ENCODE assay signal across 17 cellular contexts in genomic region chr15:80958818-80959495, GRCh38. TPM values are rescaled to one million over a fixed set of nuclear protein-coding genes. Genes with fewer than 3 reads are reported as not detected.
DNase-seq lines count a peak whose midpoint lies in the region; ATAC-seq and TF ChIP-seq lines count a peak whose summit lies in the region.
"Had no signal": no experiment of that assay in that cellular context is flagged by ENCODE, and none has a peak within 500 bp of the region (broad histone marks: within the 10 kb centered on the region; RNA-seq: fewer than 3 reads in every experiment).

No MANE protein-coding gene starts in this region.

- H3K27ac Mint-ChIP-seq in activated CD8-positive, alpha-beta T cell treated with anti-CD3 and anti-CD28 coated beads, Interleukin-2, amount 10 ng/mL, durations not matched to agents 7 days and 5 days = no peak overlapping the region
- H3K27ac Mint-ChIP-seq: B cell; CD8-positive, alpha-beta T cell; GM23338; HFFc6 had no signal

- TF ChIP-seq CTCF in right atrium auricular region (IDR thresholded peaks at IDR 0.05) (no peak), heart right ventricle (IDR thresholded peaks at IDR 0.05) (no peak), fibroblast of the aortic adventitia (IDR thresholded peaks at IDR 0.05; ENCODE audit: insufficient read depth, low read length) (no peak)

- H3K27ac ChIP-seq in right atrium auricular region (no peak overlapping the region), heart right ventricle (no peak overlapping the region)
- H3K27ac ChIP-seq: BLaER1 treated with 17β-estradiol and CSF1 and Interleukin-3, amounts not matched to agents 10 nM and 100 nM had no signal

- H3K9me3 Mint-ChIP-seq in activated CD8-positive, alpha-beta T cell treated with anti-CD3 and anti-CD28 coated beads, Interleukin-2, amount 10 ng/mL, durations not matched to agents 7 days and 5 days (ENCODE audit: insufficient read depth) = no peaks in the 10 kb centered on the region
- H3K9me3 Mint-ChIP-seq: CD8-positive, alpha-beta T cell had no signal

- no peak for ATAC-seq in heart right ventricle
- ATAC-seq in sciatic nerve = no peak
- ATAC-seq in activated CD8-positive, alpha-beta T cell treated with anti-CD3 and anti-CD28 coated beads, Interleukin-2, amount 10 ng/mL, durations not matched to agents 7 days and 5 days = no peak
- no peak for ATAC-seq in GM21515 (IDR thresholded peaks at IDR 0.05; ENCODE audit: unreplicated experiment)
- ATAC-seq: CD8-positive, alpha-beta T cell; GM12878; GM23338; HCT116 had no signal

- H3K4me3 ChIP-seq in right atrium auricular region (no peak overlapping the region), heart right ventricle (no peak overlapping the region), fibroblast of the aortic adventitia (ENCODE audit: low read depth, low read length) (no peak overlapping the region)
- H3K4me3 ChIP-seq: BLaER1 treated with 17β-estradiol and CSF1 and Interleukin-3, amounts not matched to agents 10 nM and 100 nM; GM12878; GM23338 had no signal

- no peaks in the 10 kb centered on the region for H3K27me3 Mint-ChIP-seq in activated CD8-positive, alpha-beta T cell treated with anti-CD3 and anti-CD28 coated beads, Interleukin-2, amount 10 ng/mL, durations not matched to agents 7 days and 5 days (ENCODE audit: low read depth)
- H3K27me3 Mint-ChIP-seq: B cell had no signal

- no peaks in the 10 kb centered on the region for H3K4me1 ChIP-seq in right atrium auricular region
- H3K4me1 ChIP-seq in heart right ventricle = peaks cover 0 to 11% (median 0%) of the 10 kb centered on the region in 9 donors

- no peaks in the 10 kb centered on the region for H3K27me3 ChIP-seq in right atrium auricular region
- H3K27me3 ChIP-seq in heart right ventricle = no peaks in the 10 kb centered on the region
- H3K27me3 ChIP-seq: BLaER1 treated with 17β-estradiol and CSF1 and Interleukin-3, amounts not matched to agents 10 nM and 100 nM had no signal

- intact Hi-C loops in heart right ventricle (cut with DNase I) (loop anchor here in 2 of 10 donors (10.0 kb wide), 2 partner anchors 164 to 494 kb away; no protein-coding TSS in a partner anchor), sciatic nerve (cut with DNase I) (no loop called here)

- CTCF ChIA-PET in activated CD8-positive, alpha-beta T cell treated with anti-CD3 and anti-CD28 coated beads, Interleukin-2, amount 10 ng/mL, durations not matched to agents 7 days and 5 days (lab: Charles Lee) = interaction anchor here (5.5 kb wide), 1 partner anchor 11 kb away, joined by 34 read pairs; no protein-coding TSS in a partner anchor

- POLR2A ChIA-PET in activated CD8-positive, alpha-beta T cell treated with anti-CD3 and anti-CD28 coated beads, Interleukin-2, amount 10 ng/mL, durations not matched to agents 7 days and 5 days (lab: Charles Lee) = no interaction called here

- H3K9me3 ChIP-seq in right atrium auricular region (no peaks in the 10 kb centered on the region), heart right ventricle (peaks cover 0 to 8% (median 0%) of the 10 kb centered on the region in 11 donors)

- H3K36me3 Mint-ChIP-seq in activated CD8-positive, alpha-beta T cell treated with anti-CD3 and anti-CD28 coated beads, Interleukin-2, amount 10 ng/mL, durations not matched to agents 7 days and 5 days (ENCODE audit: low read depth) = peaks cover 41% of the 10 kb centered on the region

- H3K4me1 Mint-ChIP-seq in activated CD8-positive, alpha-beta T cell treated with anti-CD3 and anti-CD28 coated beads, Interleukin-2, amount 10 ng/mL, durations not matched to agents 7 days and 5 days (ENCODE audit: low read depth) = peaks cover 16% of the 10 kb centered on the region
- H3K4me1 Mint-ChIP-seq: B cell had no signal

- H3K4me3 Mint-ChIP-seq in activated CD8-positive, alpha-beta T cell treated with anti-CD3 and anti-CD28 coated beads, Interleukin-2, amount 10 ng/mL, durations not matched to agents 7 days and 5 days = no peak overlapping the region
- H3K4me3 Mint-ChIP-seq: B cell; CD8-positive, alpha-beta T cell; GM23338; HFFc6 had no signal

- WGBS in heart right ventricle, 2 donors = 98 to 99% methylated on average over 9 of the region's 9 CpGs

- H3K36me3 ChIP-seq in right atrium auricular region (peaks cover 7% of the 10 kb centered on the region), heart right ventricle (peaks cover 0 to 35% (median 13%) of the 10 kb centered on the region in 9 donors)

- peak; percentile 11 for DNase-seq in right atrium auricular region (ENCODE audit: low spot score)
- DNase-seq in heart right ventricle = no peak
- peak; percentile 29 for DNase-seq in fibroblast of the aortic adventitia (ENCODE audit: low read depth)
- DNase-seq in sciatic nerve (ENCODE audit: low spot score) = peak; percentile 32
- DNase-seq in activated naive CD4-positive, alpha-beta T cell treated with Interleukin-2 at 50 U/mL for 16 hours = no peak
- no peak for DNase-seq in activated CD8-positive, alpha-beta T cell treated with anti-CD3 and anti-CD28 coated beads, Interleukin-2, amount 10 ng/mL, durations not matched to agents 7 days and 5 days
- DNase-seq: Calu3; CD8-positive, alpha-beta T cell; DMS79 treated with DMSO at 0.1 percent for 48 hours; H7; HFFc6 had no signal

RNA-seq across cellular contexts. Expression of gene MESD, which starts 30.7 kb away (rescaled TPM):
- total RNA-seq in right atrium auricular region = 10 to 100 TPM; 11.3 to 14.5 TPM
- 10 to 100 TPM; 11.1 to 17.6 (median 15.2) TPM for total RNA-seq in heart right ventricle
- 10 to 100 TPM; 13.4 TPM for polyA plus RNA-seq in heart right ventricle
- total RNA-seq in fibroblast of the aortic adventitia (ENCODE audit: low replicate concordance) = 18.9 and 25.8 TPM in 2 replicates
- total RNA-seq in sciatic nerve = 35.3 TPM
- 10 to 100 TPM; 27.0 to 27.4 TPM for total RNA-seq in activated CD8-positive, alpha-beta T cell treated with anti-CD3 and anti-CD28 coated beads, Interleukin-2, amount 10 ng/mL, durations not matched to agents 7 days and 5 days

RNA-seq across cellular contexts. Expression of gene TLNRD1, which starts 41.8 kb away (rescaled TPM):
- total RNA-seq in right atrium auricular region (10 to 100 TPM; 10.0 to 26.1 TPM), heart right ventricle (10 to 100 TPM in 2 of 10 donors, 1 to 10 TPM in 8; 4.3 to 19.4 (median 6.3) TPM), fibroblast of the aortic adventitia (ENCODE audit: low replicate concordance) (9.3 and 10.5 TPM in 2 replicates), sciatic nerve (14.0 TPM)
- 1 to 10 TPM; 5.1 to 8.5 TPM for polyA plus RNA-seq in heart right ventricle
- 10 to 100 TPM; 32.3 to 33.8 TPM for total RNA-seq in activated CD8-positive, alpha-beta T cell treated with anti-CD3 and anti-CD28 coated beads, Interleukin-2, amount 10 ng/mL, durations not matched to agents 7 days and 5 days

Comparison
In these comparisons a context has a peak if more than half of its experiments do, and no peak if none do; other contexts are left out.
1. DNase-seq: peak in right atrium auricular region (single experiment), fibroblast of the aortic adventitia (single experiment) and sciatic nerve (single experiment); none in heart right ventricle (0 of 2), activated naive CD4-positive, alpha-beta T cell treated with Interleukin-2 at 50 U/mL for 16 hours (single experiment) and activated CD8-positive, alpha-beta T cell treated with anti-CD3 and anti-CD28 coated beads, Interleukin-2, amount 10 ng/mL, durations not matched to agents 7 days and 5 days (single experiment).